ENCODE assay signal across 17 cellular contexts in the genomic region with DNA sequence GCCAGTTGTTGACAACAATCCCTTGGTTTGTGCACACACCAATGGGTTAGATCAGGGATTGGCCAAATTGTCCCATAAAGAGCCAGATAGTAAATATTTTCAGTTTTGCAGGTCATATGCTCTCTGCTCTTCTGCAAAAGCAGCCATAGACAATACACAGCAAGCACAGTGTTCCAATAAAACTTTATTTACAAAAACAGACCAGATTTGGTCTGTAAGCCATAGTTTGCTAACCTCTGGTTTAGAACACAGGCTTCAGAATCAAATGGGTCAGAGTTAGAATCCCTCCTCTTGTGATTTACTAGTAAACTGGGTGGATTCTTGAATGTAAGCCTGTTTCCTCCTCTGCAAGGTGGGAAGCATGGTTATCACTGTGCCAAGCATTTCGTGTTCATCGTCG.
DNase-seq lines count a peak whose midpoint lies in the region; ATAC-seq, FAIRE-seq and TF ChIP-seq lines count a peak whose summit lies in the region.
"Had no signal": no experiment of that assay in that cellular context is flagged by ENCODE, and none has a peak within 500 bp of the region (broad histone marks: within the 10 kb centered on the region; RNA-seq: fewer than 3 reads in every experiment).

No MANE protein-coding gene starts in this region.

- no peak overlapping the region for H2AK5ac ChIP-seq in H1 (ENCODE audit: low read depth, low read length)

- peaks cover 3% of the 10 kb centered on the region for H3K36me3 Mint-ChIP-seq in T-helper 17 cell (ENCODE audit: low read depth)
- peaks cover 6% of the 10 kb centered on the region for H3K36me3 Mint-ChIP-seq in stimulated activated effector memory CD8-positive, alpha-beta T cell treated with anti-CD3 and anti-CD28 coated beads, Interleukin-12 subunit alpha, Interleukin-12 subunit beta, amount 100 ng/mL, for 72 hours
- H3K36me3 Mint-ChIP-seq: CD4-positive, CD25-positive, alpha-beta regulatory T cell had no signal

- H3K9me3 ChIP-seq in heart left ventricle (no peaks in the 10 kb centered on the region), right cardiac atrium (ENCODE audit: control insufficient read depth, low read length) (no peaks in the 10 kb centered on the region), T-helper 17 cell (ENCODE audit: control insufficient read depth, low read length, poor library complexity, severe bottlenecking) (no peaks in the 10 kb centered on the region), H1 (ENCODE audit: insufficient read depth in 2 of 2, low read depth in 1 of 2, low read length in 1 of 2) (no peaks in the 10 kb centered on the region)

- H4K8ac ChIP-seq in H1 (ENCODE audit: extremely low read depth, insufficient read depth, low read length): no peak overlapping the region

- no peak overlapping the region for H4K91ac ChIP-seq in H1 (replicated peaks; ENCODE audit: insufficient read length, low read length)

- H3K36me3 ChIP-seq in heart left ventricle (no peaks in the 10 kb centered on the region), H1 (ENCODE audit: control insufficient read depth in 2 of 4, insufficient read depth in 4 of 4, low read length in 3 of 4) (no peaks in the 10 kb centered on the region)

- no peaks in the 10 kb centered on the region for H3K79me1 ChIP-seq in H1 (ENCODE audit: low read depth, low read length)

- ATAC-seq in heart left ventricle (no peak), right cardiac atrium (no peak), T-helper 17 cell (no peak), GM19351 (IDR thresholded peaks at IDR 0.05; ENCODE audit: unreplicated experiment) (no peak), HG02763 (IDR thresholded peaks at IDR 0.05; ENCODE audit: unreplicated experiment) (no peak)
- no peak for ATAC-seq in stimulated activated effector memory CD8-positive, alpha-beta T cell treated with anti-CD3 and anti-CD28 coated beads, Interleukin-12 subunit alpha, Interleukin-12 subunit beta, amount 100 ng/mL, for 72 hours
- no peak for ATAC-seq in activated CD4-positive, CD25-positive, alpha-beta regulatory T cell treated with anti-CD3 and anti-CD28 coated beads, Interleukin-2, amount 50 U/mL, for 24 hours
- ATAC-seq: A549 had no signal

- CTCF ChIA-PET in H1 (lab: Charles Lee; ENCODE audit: partially characterized antibody): interaction anchor here (1.7 to 1.8 kb wide), 2 partner anchors 20 to 21 kb away, joined by 4 read pairs; no protein-coding TSS in a partner anchor

- peaks cover 27% of the 10 kb centered on the region for H3K4me1 Mint-ChIP-seq in T-helper 17 cell
- peaks cover 66% of the 10 kb centered on the region for H3K4me1 Mint-ChIP-seq in stimulated activated effector memory CD8-positive, alpha-beta T cell treated with anti-CD3 and anti-CD28 coated beads, Interleukin-12 subunit alpha, Interleukin-12 subunit beta, amount 100 ng/mL, for 72 hours

- H3K27me3 ChIP-seq in heart left ventricle (no peaks in the 10 kb centered on the region), right cardiac atrium (ENCODE audit: control insufficient read depth, insufficient read depth) (no peaks in the 10 kb centered on the region), H1 (replicated peaks in 1 of 4; ENCODE audit: control insufficient read depth in 3 of 4, extremely low read depth in 1 of 4, insufficient read depth in 3 of 4, low read length in 3 of 4) (no peaks in the 10 kb centered on the region)

- no peak overlapping the region for H2BK120ac ChIP-seq in H1 (replicated peaks; ENCODE audit: low read depth, low read length)

- no peak overlapping the region for H2BK15ac ChIP-seq in H1 (ENCODE audit: low read length)

- no peaks in the 10 kb centered on the region for H3K9me3 Mint-ChIP-seq in stimulated activated effector memory CD8-positive, alpha-beta T cell treated with anti-CD3 and anti-CD28 coated beads, Interleukin-12 subunit alpha, Interleukin-12 subunit beta, amount 100 ng/mL, for 72 hours
- H3K9me3 Mint-ChIP-seq: CD4-positive, CD25-positive, alpha-beta regulatory T cell had no signal

- H3K27ac ChIP-seq in heart left ventricle (peak overlapping the region in 10 of 12 donors; percentile 34 to 75 (median 62)), right cardiac atrium (ENCODE audit: low read length) (no peak overlapping the region), H1 (ENCODE audit: low read depth, low read length) (no peak overlapping the region)

- peaks cover 0 to 63% (median 14%) of the 10 kb centered on the region in 12 donors for H3K4me1 ChIP-seq in heart left ventricle
- peaks cover 10% of the 10 kb centered on the region for H3K4me1 ChIP-seq in right cardiac atrium (ENCODE audit: control insufficient read depth, insufficient read depth, low read length)
- H3K4me1 ChIP-seq in H1 (replicated peaks in 1 of 4; ENCODE audit: control insufficient read depth in 3 of 4, insufficient read depth in 4 of 4, low read length in 3 of 4): no peaks in the 10 kb centered on the region; a peak in 1 of 7 replicates

- peaks cover 35% of the 10 kb centered on the region for H3K27me3 Mint-ChIP-seq in T-helper 17 cell

- no peak for DNase-seq in heart left ventricle
- no peak for DNase-seq in right cardiac atrium
- no peak for DNase-seq in T-helper 17 cell
- DNase-seq in H1 (ENCODE audit: low read depth in 1 of 2, low spot score in 2 of 2): no peak
- no peak for DNase-seq in stimulated activated effector memory CD8-positive, alpha-beta T cell treated with anti-CD3 and anti-CD28 coated beads, Interleukin-12 subunit alpha, Interleukin-12 subunit beta, amount 100 ng/mL, for 72 hours (ENCODE audit: low spot score in 2 of 2)
- DNase-seq: Calu3; HCEC 1CT; NCI-H1048; NCI-H226; NCI-H69; NK-92 treated with Interleukin-12 subunit alpha and Interleukin-12 subunit beta, amount 100 ng/mL, for 24 hours had no signal

- no peaks in the 10 kb centered on the region for H3K23me2 ChIP-seq in H1 (ENCODE audit: low read depth, low read length)

- H3K4me3 Mint-ChIP-seq in T-helper 17 cell: no peak overlapping the region
- peak overlapping the region; percentile 61 for H3K4me3 Mint-ChIP-seq in stimulated activated effector memory CD8-positive, alpha-beta T cell treated with anti-CD3 and anti-CD28 coated beads, Interleukin-12 subunit alpha, Interleukin-12 subunit beta, amount 100 ng/mL, for 72 hours

- H3K9ac ChIP-seq in H1 (replicated peaks in 1 of 4; ENCODE audit: extremely low read depth in 1 of 4, low read depth in 3 of 4, low read length in 3 of 4): no peak overlapping the region

- TF ChIP-seq CTCF in heart left ventricle (IDR thresholded peaks at IDR 0.05) (no peak), H1 (IDR thresholded peaks at IDR 0.05; ENCODE audit: control extremely low read depth in 1 of 3, insufficient read depth in 1 of 3, low read depth in 1 of 3, low read length in 3 of 3) (no peak)

- H3K14ac ChIP-seq in H1 (ENCODE audit: insufficient read length): no peak overlapping the region

- H3K4ac ChIP-seq in H1 (replicated peaks; ENCODE audit: insufficient read length, low read depth, low read length): no peak overlapping the region

- TF ChIP-seq POLR2A in heart left ventricle (IDR thresholded peaks at IDR 0.05) (no peak), H1 (IDR thresholded peaks at IDR 0.05; ENCODE audit: control extremely low read depth in 1 of 2, low read depth in 2 of 2, low read length in 2 of 2) (no peak)

- H2AFZ ChIP-seq in H1 (ENCODE audit: low read length): no peak overlapping the region

- no peak overlapping the region for H3K4me2 ChIP-seq in H1 (ENCODE audit: insufficient read depth in 1 of 2, low read depth in 2 of 2, low read length in 2 of 2)
- H3K4me2 ChIP-seq: A549 had no signal

- H3K4me3 ChIP-seq in heart left ventricle (no peak overlapping the region), right cardiac atrium (ENCODE audit: low read length) (no peak overlapping the region), H1 (ENCODE audit: extremely low read depth in 1 of 4, insufficient read depth in 2 of 4, low read depth in 3 of 4, low read length in 4 of 4) (no peak overlapping the region)
- H3K4me3 ChIP-seq: A549 had no signal

- H4K5ac ChIP-seq in H1 (ENCODE audit: insufficient read length, low read depth, low read length): no peak overlapping the region

- H2BK5ac ChIP-seq in H1 (ENCODE audit: low read depth, low read length): no peak overlapping the region

- TF ChIP-seq RAD21 in H1 (IDR thresholded peaks at IDR 0.05 in 1 of 2, conservative IDR thresholded peaks at IDR 0.05 in 1 of 2; ENCODE audit: low read depth in 2 of 2, low read length in 2 of 2): no peak

- no peak for TF ChIP-seq EP300 in H1 (IDR thresholded peaks at IDR 0.05; ENCODE audit: borderline replicate concordance in 1 of 2, low read depth in 2 of 2, low read length in 2 of 2)

- H3K27ac Mint-ChIP-seq in T-helper 17 cell: peak overlapping the region; percentile 57
- H3K27ac Mint-ChIP-seq in stimulated activated effector memory CD8-positive, alpha-beta T cell treated with anti-CD3 and anti-CD28 coated beads, Interleukin-12 subunit alpha, Interleukin-12 subunit beta, amount 100 ng/mL, for 72 hours: peak overlapping the region; percentile 67

- no peaks in the 10 kb centered on the region for H3K79me2 ChIP-seq in H1 (ENCODE audit: control insufficient read depth in 1 of 2, insufficient read depth in 2 of 2, low read length in 2 of 2)

- 94 to 100% (median 98%) methylated on average over 3 of the region's 3 CpGs for WGBS in heart left ventricle, 4 donors
- 92% methylated on average over 3 of the region's 3 CpGs for WGBS in right cardiac atrium
- 86% methylated on average over 3 of the region's 3 CpGs; no CpG with 5 or more reads in 1 of the 2 experiments for WGBS in H1 (ENCODE audit: extremely low coverage in 1 of 2, insufficient coverage in 1 of 2, insufficient read length in 1 of 2, insufficient replicate concordance in 2 of 2, low coverage in 1 of 2, low lambda C conversion rate in 2 of 2, missing lambda C conversion rate in 1 of 2), 2 experiments

- H3K18ac ChIP-seq in H1 (ENCODE audit: extremely low read depth, low read length): no peak overlapping the region

- no peaks in the 10 kb centered on the region for H4K20me1 ChIP-seq in H1 (replicated peaks in 1 of 2; ENCODE audit: control insufficient read depth in 1 of 2, insufficient read depth in 2 of 2, low read length in 2 of 2)

- peak overlapping the region; percentile 80; the same call in 1 of the 2 replicates for H2BK12ac ChIP-seq in H1 (ENCODE audit: low read depth, low read length)

- no peak overlapping the region for H3K23ac ChIP-seq in H1 (ENCODE audit: insufficient read length)

- no peak overlapping the region for H3K56ac ChIP-seq in H1 (replicated peaks; ENCODE audit: insufficient read length, low read depth, low read length)

- H2BK20ac ChIP-seq in H1 (ENCODE audit: low read length): no peak overlapping the region

- POLR2A ChIA-PET in H1 (lab: Charles Lee; ENCODE audit: partially characterized antibody): no interaction called here

- intact Hi-C loops in heart left ventricle (cut with DNase I): loop anchor here in 1 of 10 donors (5.0 kb wide), 1 partner anchor 68 kb away; no protein-coding TSS in a partner anchor
- intact Hi-C loops in right cardiac atrium (cut with DNase I): no loop called here

- FAIRE-seq in H1 (lab: Jason Lieb, UNC): no peak
- FAIRE-seq: A549, GM19239 had no signal

TF ChIP-seq in H1, 55 proteins besides CTCF, POLR2A, EP300 and RAD21:
- TF ChIP-seq RFX5 (IDR thresholded peaks at IDR 0.05; ENCODE audit: borderline replicate concordance, low read depth, low read length): no peak

Comparison
In these comparisons a context has a peak if more than half of its experiments do, and no peak if none do; other contexts are left out.
1. H3K27ac ChIP-seq: peak in heart left ventricle (10 of 12); none in right cardiac atrium (single experiment) and H1 (single experiment).